22 cellular contexts compared by ENCODE assay signal in genomic region chr19:55305983-55306562, GRCh38. TPM values are rescaled to one million over a fixed set of nuclear protein-coding genes. Genes with fewer than 3 reads are reported as not detected.
DNase-seq lines count a peak whose midpoint lies in the region; ATAC-seq, FAIRE-seq and TF ChIP-seq lines count a peak whose summit lies in the region.
"Had no signal": no experiment of that assay in that cellular context is flagged by ENCODE, and none has a peak within 500 bp of the region (broad histone marks: within the 10 kb centered on the region; RNA-seq: fewer than 3 reads in every experiment).

No MANE protein-coding gene starts in this region.

- CTCF ChIA-PET in K562 (lab: Yijun Ruan, JAX; ENCODE audit: low intra/inter-chr PET ratio) = no interaction called here

- no peaks in the 10 kb centered on the region; the same call in 1 of the 2 replicates for H3K9me3 ChIP-seq in K562 (replicated peaks; ENCODE audit: control insufficient read depth, insufficient read depth, low read depth, low read length)
- H3K9me3 ChIP-seq: Caco-2, testis, uterus had no signal

- TF ChIP-seq EP300 in K562 (IDR thresholded peaks at IDR 0.05; ENCODE audit: low read length) = no peak

- no TSS peak for BruUV-seq in K562 (replicated peaks; lab: Mats Ljungman, UMichigan)

- no peaks in the 10 kb centered on the region for H4K20me1 ChIP-seq in K562 (replicated peaks; ENCODE audit: control insufficient read depth, insufficient read depth, low read length)

- DNase-seq in ELR (ENCODE audit: low read depth) = peak; percentile 35
- peak; percentile 12 for DNase-seq in NCI-H69 (lab: John Stamatoyannopoulos, UW)
- no peak for DNase-seq in K562 (ENCODE audit: extremely low read depth in 1 of 4, low spot score in 3 of 4)
- no peak for DNase-seq in NCI-H128 (lab: John Stamatoyannopoulos, UW; ENCODE audit: unreplicated experiment)
- DNase-seq in NCI-H345 (lab: John Stamatoyannopoulos, UW) = no peak
- no peak for DNase-seq in activated CD4-positive, alpha-beta T cell treated with anti-CD3 and anti-CD28 coated beads, Interleukin-2, amount 50 U/mL, for 1 hour
- DNase-seq: activated CD4-positive, CD25-positive, alpha-beta regulatory T cell treated with anti-CD3 and anti-CD28 coated beads, Interleukin-2, amount 50 U/mL, for 72 hours; DMS79 treated with DMSO at 0.1 percent for 48 hours; glutamatergic neuron; NCI-H1436 treated with DMSO at 0.1 percent for 48 hours; NCI-H510A treated with DMSO at 0.1 percent for 48 hours; small intestine had no signal

- TF ChIP-seq POLR2A in K562 (conservative IDR thresholded peaks at IDR 0.05) = no peak

- H3K36me3 ChIP-seq in K562 (ENCODE audit: control insufficient read depth, insufficient read depth, low read length) = peaks cover 5% of the 10 kb centered on the region; the same call in 1 of the 3 replicates
- H3K36me3 ChIP-seq: MG63, uterus had no signal

- H3K9ac ChIP-seq in K562 (ENCODE audit: insufficient read depth in 1 of 2, low read depth in 2 of 2, low read length in 2 of 2) = peak overlapping the region in 1 of 2 experiments; percentile 78; a peak in 1 of 4 replicates
- H3K9ac ChIP-seq: GM23248 had no signal

- no peaks in the 10 kb centered on the region for H3K9me1 ChIP-seq in K562 (ENCODE audit: control insufficient read depth, insufficient read depth, low read length)

- H3K27ac ChIP-seq in K562 (ENCODE audit: extremely low read depth, low read depth, low read length) = no peak overlapping the region
- H3K27ac ChIP-seq: cardiac muscle cell, GM23248, HL-60, testis, uterus had no signal

- no peak overlapping the region for H3K4me2 ChIP-seq in K562 (ENCODE audit: insufficient read depth, low read length)

- intact Hi-C loops in K562 (cut with micrococcal nuclease) = no loop called here

- H2AFZ ChIP-seq in K562 (ENCODE audit: low read depth, low read length) = peak overlapping the region; percentile 49; the same call in 1 of the 2 replicates
- H2AFZ ChIP-seq: GM23248 had no signal

- peak; percentile 7; the same call in 2 of the 3 replicates for ATAC-seq in K562

- in situ Hi-C loops in K562 (cut with MboI) = no loop called here

- POLR2A ChIA-PET in K562 (lab: Yijun Ruan, JAX) = interaction anchor here (1.0 to 1.1 kb wide), 2 partner anchors 12 to 102 kb away, joined by 3 read pairs; partner anchors contain the start of gene UBE2S

- TF ChIP-seq CTCF in K562 (IDR thresholded peaks at IDR 0.05 in 2 of 3, conservative IDR thresholded peaks at IDR 0.05 in 1 of 3; ENCODE audit: insufficient read depth in 2 of 3, low read depth in 1 of 3, low read length in 3 of 3) = no peak

- H3K4me1 ChIP-seq in K562 (replicated peaks in 1 of 2; ENCODE audit: control insufficient read depth in 2 of 2, insufficient read depth in 2 of 2, low read length in 2 of 2) = peaks cover 5 to 49% of the 10 kb centered on the region in 2 experiments; a peak in 4 of 5 replicates

- FAIRE-seq in K562 (lab: Jason Lieb, UNC) = no peak
- FAIRE-seq: small intestine had no signal

- H3K79me2 ChIP-seq in K562 (ENCODE audit: control insufficient read depth, insufficient read depth, low read length) = no peaks in the 10 kb centered on the region

- no peak overlapping the region for H3K4me3 ChIP-seq in K562
- H3K4me3 ChIP-seq: BLaER1 treated with 17β-estradiol and CSF1 and Interleukin-3, amounts not matched to agents 10 nM and 100 nM; cardiac muscle cell; GM23248; MG63; testis; uterus had no signal

- no peak for TF ChIP-seq RAD21 in K562 (CRISPR knock-in tag; conservative IDR thresholded peaks at IDR 0.05 in 1 of 2, IDR thresholded peaks at IDR 0.05 in 1 of 2)

- WGBS in K562 (ENCODE audit: insufficient coverage, low coverage, missing lambda C conversion rate) = 76% methylated on average over 15 of the region's 17 CpGs

- H3K27me3 ChIP-seq in K562 (ENCODE audit: control insufficient read depth in 2 of 2, insufficient read depth in 2 of 2, low read length in 2 of 2) = no peaks in the 10 kb centered on the region
- H3K27me3 ChIP-seq: BLaER1 treated with 17β-estradiol and CSF1 and Interleukin-3, amounts not matched to agents 10 nM and 100 nM; cardiac muscle cell; MG63; testis; uterus had no signal

RNA-seq across cellular contexts. Expression of gene TMEM150B, which starts 19.1 kb away (rescaled TPM):
- total RNA-seq in K562 (2011; cell fraction: chromatin; rRNA removed; ENCODE audit: low replicate concordance) = 1.7 and 5.3 TPM in 2 replicates
- 4.7 and 5.2 TPM in 2 replicates for total RNA-seq in K562 (2011; cell fraction: nucleolus; rRNA removed)
- 2.2 and 3.8 TPM in 2 replicates for total RNA-seq in K562 (2011; cell fraction: nucleoplasm; rRNA removed)
- total RNA-seq in K562 (2014; rRNA removed) (0.91 and 1.0 TPM in 2 replicates), K562 (2014; rRNA removed; fragmentation: Illumina TruSeq; extraction: Trizol) (0.47 TPM in 1 of 2 replicates, not detected in the other), K562 (2015; rRNA removed; fragmentation: Illumina TruSeq; extraction: Trizol) (0.57 and 1.3 TPM in 2 replicates), K562 (2021) (1.2 and 1.4 TPM in 2 replicates)
- polyA plus RNA-seq in K562 (2011; rRNA removed) (0.55 and 0.67 TPM in 2 replicates), K562 (2014; fragmentation: Illumina TruSeq; extraction: Trizol) (0.56 and 0.82 TPM in 2 replicates), K562 (2014; fragmentation: Nextera tagmentation; extraction: Ambion mirVana) (not detected), K562 (2014; rRNA removed) (0.47 and 0.74 TPM in 2 replicates)
- 1.2 and 2.9 TPM in 2 replicates for polyA plus RNA-seq in K562 (2011; cell fraction: cytosol; rRNA removed)
- 1.1 and 3.2 TPM in 2 replicates for polyA plus RNA-seq in K562 (2011; cell fraction: nucleus; rRNA removed)
- polyA plus RNA-seq in K562 (2012) = 1.2 and 3.1 TPM in 2 replicates
- polyA minus RNA-seq in K562 (2011; rRNA and poly(A)+ RNA removed) = not detected in 2 replicates
- 2.3 TPM in 1 of 2 replicates, not detected in the other for polyA minus RNA-seq in K562 (2011; cell fraction: cytosol; rRNA and poly(A)+ RNA removed)
- polyA minus RNA-seq in K562 (2011; cell fraction: nucleus; rRNA and poly(A)+ RNA removed) = 1.00 and 1.2 TPM in 2 replicates
- total RNA-seq: activated T-cell treated with anti-CD3 and anti-CD28 coated beads, Interleukin-2, amount 50 U/mL, for 4 hours; cardiac muscle cell; GM23248; mammary epithelial cell had no signal
- polyA plus RNA-seq: cardiac muscle cell, GM23248, mammary epithelial cell had no signal

RNA-seq across cellular contexts. Expression of gene BRSK1, which starts 22.3 kb away (rescaled TPM):
- total RNA-seq in K562 (2011; cell fraction: chromatin; rRNA removed; ENCODE audit: low replicate concordance) = 28.5 and 48.4 TPM in 2 replicates
- 21.7 and 25.3 TPM in 2 replicates for total RNA-seq in K562 (2011; cell fraction: nucleolus; rRNA removed)
- 13.4 and 18.0 TPM in 2 replicates for total RNA-seq in K562 (2011; cell fraction: nucleoplasm; rRNA removed)
- total RNA-seq in K562 (2014; rRNA removed) = 3.8 and 5.0 TPM in 2 replicates
- 1.6 and 1.7 TPM in 2 replicates for total RNA-seq in K562 (2014; rRNA removed; fragmentation: Illumina TruSeq; extraction: Trizol)
- total RNA-seq in K562 (2015; rRNA removed; fragmentation: Illumina TruSeq; extraction: Trizol) = 1.3 and 1.7 TPM in 2 replicates
- 5.6 and 8.1 TPM in 2 replicates for total RNA-seq in K562 (2021)
- polyA plus RNA-seq in K562 (2011; rRNA removed) = 3.5 and 3.6 TPM in 2 replicates
- 4.7 and 5.3 TPM in 2 replicates for polyA plus RNA-seq in K562 (2011; cell fraction: cytosol; rRNA removed)
- 46.8 and 66.1 TPM in 2 replicates for polyA plus RNA-seq in K562 (2011; cell fraction: nucleus; rRNA removed)
- 4.6 and 18.4 TPM in 2 replicates for polyA plus RNA-seq in K562 (2012)
- 4.3 and 4.5 TPM in 2 replicates for polyA plus RNA-seq in K562 (2014; fragmentation: Illumina TruSeq; extraction: Trizol)
- not detected for polyA plus RNA-seq in K562 (2014; fragmentation: Nextera tagmentation; extraction: Ambion mirVana)
- polyA plus RNA-seq in K562 (2014; rRNA removed) = 9.3 and 9.8 TPM in 2 replicates
- polyA minus RNA-seq in K562 (2011; rRNA and poly(A)+ RNA removed) = 1.7 and 2.2 TPM in 2 replicates
- 1.1 and 2.1 TPM in 2 replicates for polyA minus RNA-seq in K562 (2011; cell fraction: cytosol; rRNA and poly(A)+ RNA removed)
- 7.0 and 11.6 TPM in 2 replicates for polyA minus RNA-seq in K562 (2011; cell fraction: nucleus; rRNA and poly(A)+ RNA removed)

RNA-seq across cellular contexts. Expression of gene HSPBP1, which starts 26.2 kb away (rescaled TPM):
- 1.8 and 7.4 TPM in 2 replicates for total RNA-seq in K562 (2011; cell fraction: chromatin; rRNA removed; ENCODE audit: low replicate concordance)
- 14.1 and 16.0 TPM in 2 replicates for total RNA-seq in K562 (2011; cell fraction: nucleolus; rRNA removed)
- 5.8 and 8.5 TPM in 2 replicates for total RNA-seq in K562 (2011; cell fraction: nucleoplasm; rRNA removed)
- total RNA-seq in K562 (2014; rRNA removed) (54.6 and 63.3 TPM in 2 replicates), K562 (2014; rRNA removed; fragmentation: Illumina TruSeq; extraction: Trizol) (12.3 and 13.9 TPM in 2 replicates), K562 (2015; rRNA removed; fragmentation: Illumina TruSeq; extraction: Trizol) (38.7 and 41.3 TPM in 2 replicates), K562 (2021) (81.3 and 85.8 TPM in 2 replicates)
- polyA plus RNA-seq in K562 (2011; rRNA removed) (20.6 and 30.4 TPM in 2 replicates), K562 (2014; fragmentation: Illumina TruSeq; extraction: Trizol) (21.8 and 37.7 TPM in 2 replicates), K562 (2014; fragmentation: Nextera tagmentation; extraction: Ambion mirVana) (1 to 10 TPM in 1 of 2 experiments, under 1 TPM in 1; 0.83 to 1.5 TPM), K562 (2014; rRNA removed) (59.0 and 62.3 TPM in 2 replicates)
- 38.3 and 103 TPM in 2 replicates for polyA plus RNA-seq in K562 (2011; cell fraction: cytosol; rRNA removed)
- polyA plus RNA-seq in K562 (2011; cell fraction: nucleus; rRNA removed) = 17.4 and 24.9 TPM in 2 replicates
- 67.2 and 80.0 TPM in 2 replicates for polyA plus RNA-seq in K562 (2012)
- 5.2 and 9.1 TPM in 2 replicates for polyA minus RNA-seq in K562 (2011; rRNA and poly(A)+ RNA removed)
- polyA minus RNA-seq in K562 (2011; cell fraction: cytosol; rRNA and poly(A)+ RNA removed) = 23.1 and 31.8 TPM in 2 replicates
- polyA minus RNA-seq in K562 (2011; cell fraction: nucleus; rRNA and poly(A)+ RNA removed) = 6.2 and 6.8 TPM in 2 replicates

RNA-seq across cellular contexts. Expression of gene KMT5C, which starts 33.6 kb away (rescaled TPM):
- 62.4 and 157 TPM in 2 replicates for total RNA-seq in K562 (2011; cell fraction: chromatin; rRNA removed; ENCODE audit: low replicate concordance)
- 117 and 126 TPM in 2 replicates for total RNA-seq in K562 (2011; cell fraction: nucleolus; rRNA removed)
- total RNA-seq in K562 (2011; cell fraction: nucleoplasm; rRNA removed) = 79.2 and 82.9 TPM in 2 replicates
- total RNA-seq in K562 (2014; rRNA removed) (35.6 and 38.2 TPM in 2 replicates), K562 (2014; rRNA removed; fragmentation: Illumina TruSeq; extraction: Trizol) (3.7 and 8.2 TPM in 2 replicates), K562 (2015; rRNA removed; fragmentation: Illumina TruSeq; extraction: Trizol) (11.0 and 12.5 TPM in 2 replicates), K562 (2021) (50.7 and 53.5 TPM in 2 replicates)
- polyA plus RNA-seq in K562 (2011; rRNA removed) (22.8 and 36.8 TPM in 2 replicates), K562 (2014; fragmentation: Illumina TruSeq; extraction: Trizol) (16.6 and 22.7 TPM in 2 replicates), K562 (2014; fragmentation: Nextera tagmentation; extraction: Ambion mirVana) (under 1 TPM; 0.15 to 0.17 TPM), K562 (2014; rRNA removed) (42.7 and 50.2 TPM in 2 replicates)
- 25.5 and 46.8 TPM in 2 replicates for polyA plus RNA-seq in K562 (2011; cell fraction: cytosol; rRNA removed)
- polyA plus RNA-seq in K562 (2011; cell fraction: nucleus; rRNA removed) = 121 and 175 TPM in 2 replicates
- 42.5 and 52.7 TPM in 2 replicates for polyA plus RNA-seq in K562 (2012)
- 7.6 and 10.5 TPM in 2 replicates for polyA minus RNA-seq in K562 (2011; rRNA and poly(A)+ RNA removed)
- 14.4 and 16.3 TPM in 2 replicates for polyA minus RNA-seq in K562 (2011; cell fraction: cytosol; rRNA and poly(A)+ RNA removed)
- polyA minus RNA-seq in K562 (2011; cell fraction: nucleus; rRNA and poly(A)+ RNA removed) = 40.8 and 44.9 TPM in 2 replicates

RNA-seq across cellular contexts. Expression of gene PPP6R1, which starts 47.3 kb away (rescaled TPM):
- total RNA-seq in K562 (2011; cell fraction: chromatin; rRNA removed; ENCODE audit: low replicate concordance) = 138 and 331 TPM in 2 replicates
- 170 and 181 TPM in 2 replicates for total RNA-seq in K562 (2011; cell fraction: nucleolus; rRNA removed)
- total RNA-seq in K562 (2011; cell fraction: nucleoplasm; rRNA removed) = 119 and 126 TPM in 2 replicates
- total RNA-seq in K562 (2014; rRNA removed) (58.3 and 78.9 TPM in 2 replicates), K562 (2014; rRNA removed; fragmentation: Illumina TruSeq; extraction: Trizol) (25.5 and 28.1 TPM in 2 replicates), K562 (2015; rRNA removed; fragmentation: Illumina TruSeq; extraction: Trizol) (37.2 and 39.6 TPM in 2 replicates), K562 (2021) (115 and 135 TPM in 2 replicates)
- polyA plus RNA-seq in K562 (2011; rRNA removed) (37.0 and 59.5 TPM in 2 replicates), K562 (2014; fragmentation: Illumina TruSeq; extraction: Trizol) (42.6 and 75.6 TPM in 2 replicates), K562 (2014; fragmentation: Nextera tagmentation; extraction: Ambion mirVana) (under 1 TPM; 0.48 to 0.89 TPM), K562 (2014; rRNA removed) (72.9 and 82.6 TPM in 2 replicates)
- polyA plus RNA-seq in K562 (2011; cell fraction: cytosol; rRNA removed) = 51.6 and 73.6 TPM in 2 replicates
- 101 and 109 TPM in 2 replicates for polyA plus RNA-seq in K562 (2011; cell fraction: nucleus; rRNA removed)
- 69.7 and 88.1 TPM in 2 replicates for polyA plus RNA-seq in K562 (2012)
- 47.1 and 60.9 TPM in 2 replicates for polyA minus RNA-seq in K562 (2011; rRNA and poly(A)+ RNA removed)
- polyA minus RNA-seq in K562 (2011; cell fraction: cytosol; rRNA and poly(A)+ RNA removed) = 68.7 and 77.1 TPM in 2 replicates
- 31.9 and 52.0 TPM in 2 replicates for polyA minus RNA-seq in K562 (2011; cell fraction: nucleus; rRNA and poly(A)+ RNA removed)

Comparison
In these comparisons a context has a peak if more than half of its experiments do, and no peak if none do; other contexts are left out.
1. DNase-seq: peak in ELR (single experiment) and NCI-H69 (single experiment); none in K562 (0 of 4), NCI-H128 (single experiment), NCI-H345 (single experiment) and activated CD4-positive, alpha-beta T cell treated with anti-CD3 and anti-CD28 coated beads, Interleukin-2, amount 50 U/mL, for 1 hour (single experiment).